In the genomic region with DNA sequence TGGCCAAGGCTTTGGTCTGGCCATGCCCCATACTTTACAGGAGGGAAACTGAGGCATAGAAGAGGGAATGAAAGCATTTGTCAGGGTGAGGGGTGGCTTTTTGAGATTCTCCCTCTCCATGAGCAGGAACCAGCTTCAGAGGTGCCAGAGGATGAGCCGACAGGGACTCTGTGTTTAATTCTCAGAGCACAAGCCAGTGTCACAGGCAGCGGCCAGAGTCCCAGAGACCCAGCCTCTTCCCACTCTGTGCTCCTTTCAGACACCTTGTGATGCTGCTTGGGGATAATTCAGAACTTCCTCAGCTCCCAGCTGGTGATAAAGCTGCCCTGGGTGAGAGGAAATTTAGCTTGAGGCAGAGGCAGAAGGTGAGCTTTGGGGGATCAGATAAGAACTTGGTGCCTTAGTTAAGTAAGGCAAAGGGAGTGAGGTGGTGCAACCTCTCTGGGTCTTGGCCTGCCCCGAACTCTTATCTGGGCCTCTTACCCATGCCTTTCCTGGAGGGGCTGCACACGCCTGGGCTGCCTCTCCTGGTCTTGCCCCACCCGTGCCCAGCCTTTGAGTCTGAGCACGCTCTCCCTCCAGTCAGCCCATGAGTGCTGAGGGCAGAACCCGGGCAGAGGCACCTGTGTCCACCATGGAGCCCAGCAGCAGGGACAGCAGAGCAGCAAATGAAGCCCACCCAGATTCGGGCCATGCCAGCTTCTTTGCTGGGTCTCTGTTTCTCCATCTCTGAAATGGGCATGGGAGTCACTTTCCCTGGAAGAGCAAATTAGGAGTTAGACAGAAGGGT, we compare ENCODE assay signal across 14 cellular contexts.
A peak's percentile ranks its signal among the peaks of the same experiment; 100 is the strongest.
DNase-seq lines count a peak whose midpoint lies in the region; ATAC-seq and TF ChIP-seq lines count a peak whose summit lies in the region.
"Had no signal": no experiment of that assay in that cellular context is flagged by ENCODE, and none has a peak within 500 bp of the region (broad histone marks: within the 10 kb centered on the region; RNA-seq: fewer than 3 reads in every experiment).

No MANE protein-coding gene starts in this region.

- TF ChIP-seq EP300 in suprapubic skin (IDR thresholded peaks at IDR 0.05): no peak

- no peaks in the 10 kb centered on the region for H3K27me3 Mint-ChIP-seq in activated T-helper 1 cell treated with anti-CD3 and anti-CD28 coated beads, Interleukin-12 subunit alpha, Interleukin-12 subunit beta, Interleukin-2, Interleukin-4 antibody, amounts not matched to agents 30 ng/mL and 10 ng/mL and 1 ng/mL, durations not matched to agents 14 hours and 24 hours and 36 hours (ENCODE audit: insufficient read depth)

- no peak overlapping the region for H2BK12ac ChIP-seq in neuronal stem cell (ENCODE audit: low read length)

- H3K27me3 ChIP-seq in H7 (ENCODE audit: control insufficient read depth, insufficient read depth, low read length) (no peaks in the 10 kb centered on the region; the same call in 1 of the 2 replicates), neuronal stem cell (ENCODE audit: control insufficient read depth in 3 of 3, insufficient read depth in 3 of 3, low read depth in 1 of 3, low read length in 3 of 3) (no peaks in the 10 kb centered on the region), suprapubic skin (peaks cover 48% of the 10 kb centered on the region)

- ATAC-seq in HG03457 (IDR thresholded peaks at IDR 0.05; ENCODE audit: unreplicated experiment): no peak
- ATAC-seq: GM12878 had no signal

- H3K18ac ChIP-seq in neuronal stem cell (ENCODE audit: low read length): no peak overlapping the region

- H3K27ac Mint-ChIP-seq in activated T-helper 1 cell treated with anti-CD3 and anti-CD28 coated beads, Interleukin-12 subunit alpha, Interleukin-12 subunit beta, Interleukin-2, Interleukin-4 antibody, amounts not matched to agents 30 ng/mL and 10 ng/mL and 1 ng/mL, durations not matched to agents 14 hours and 24 hours and 36 hours: no peak overlapping the region
- H3K27ac Mint-ChIP-seq: B cell; CD4-positive, alpha-beta T cell had no signal

- TF ChIP-seq CTCF in coronary artery (IDR thresholded peaks at IDR 0.05) (no peak), suprapubic skin (IDR thresholded peaks at IDR 0.05) (no peak)

- H3K36me3 ChIP-seq in H7 (replicated peaks; ENCODE audit: control insufficient read depth, insufficient read depth, low read length) (no peaks in the 10 kb centered on the region), neuronal stem cell (replicated peaks in 1 of 2; ENCODE audit: control insufficient read depth in 2 of 2, insufficient read depth in 2 of 2, low read length in 2 of 2) (no peaks in the 10 kb centered on the region), suprapubic skin (no peaks in the 10 kb centered on the region)

- H3K14ac ChIP-seq in neuronal stem cell (ENCODE audit: low read length): no peak overlapping the region

- H3K79me1 ChIP-seq in neuronal stem cell (ENCODE audit: low read depth, low read length): no peaks in the 10 kb centered on the region

- H3K4ac ChIP-seq in neuronal stem cell (ENCODE audit: low read length): no peak overlapping the region

- no peaks in the 10 kb centered on the region for H3K4me1 Mint-ChIP-seq in activated T-helper 1 cell treated with anti-CD3 and anti-CD28 coated beads, Interleukin-12 subunit alpha, Interleukin-12 subunit beta, Interleukin-2, Interleukin-4 antibody, amounts not matched to agents 30 ng/mL and 10 ng/mL and 1 ng/mL, durations not matched to agents 14 hours and 24 hours and 36 hours (ENCODE audit: low read depth)
- H3K4me1 Mint-ChIP-seq: B cell had no signal

- H3K9me3 Mint-ChIP-seq in activated T-helper 1 cell treated with anti-CD3 and anti-CD28 coated beads, Interleukin-12 subunit alpha, Interleukin-12 subunit beta, Interleukin-2, Interleukin-4 antibody, amounts not matched to agents 30 ng/mL and 10 ng/mL and 1 ng/mL, durations not matched to agents 14 hours and 24 hours and 36 hours: peaks cover 4% of the 10 kb centered on the region
- H3K9me3 Mint-ChIP-seq: CD4-positive, alpha-beta T cell had no signal

- no CpG with 5 or more reads among the region's 8 CpGs for WGBS in neuronal stem cell (ENCODE audit: extremely low coverage in 2 of 2, insufficient read length in 2 of 2, insufficient replicate concordance in 1 of 2), 2 donors
- WGBS in suprapubic skin: 83% methylated on average over 7 of the region's 8 CpGs

- H4K91ac ChIP-seq in neuronal stem cell (ENCODE audit: low read depth, low read length, poor library complexity): no peak overlapping the region

- H3K27ac ChIP-seq in coronary artery: no peak overlapping the region
- no peak overlapping the region for H3K27ac ChIP-seq in neuronal stem cell (replicated peaks; ENCODE audit: low read length)
- no peak overlapping the region for H3K27ac ChIP-seq in suprapubic skin
- H3K27ac ChIP-seq: HL-60 had no signal

- H3K4me3 Mint-ChIP-seq in activated T-helper 1 cell treated with anti-CD3 and anti-CD28 coated beads, Interleukin-12 subunit alpha, Interleukin-12 subunit beta, Interleukin-2, Interleukin-4 antibody, amounts not matched to agents 30 ng/mL and 10 ng/mL and 1 ng/mL, durations not matched to agents 14 hours and 24 hours and 36 hours: no peak overlapping the region
- H3K4me3 Mint-ChIP-seq: B cell; CD4-positive, alpha-beta T cell had no signal

- TF ChIP-seq POLR2A in suprapubic skin (IDR thresholded peaks at IDR 0.05): no peak

- H2BK15ac ChIP-seq in neuronal stem cell (ENCODE audit: low read length): no peak overlapping the region

- H3K9me3 ChIP-seq in neuronal stem cell (replicated peaks in 1 of 2; ENCODE audit: control insufficient read depth in 2 of 2, insufficient read depth in 1 of 2, low read depth in 1 of 2, low read length in 2 of 2): no peaks in the 10 kb centered on the region
- no peaks in the 10 kb centered on the region for H3K9me3 ChIP-seq in suprapubic skin

- no peak overlapping the region for H2AFZ ChIP-seq in neuronal stem cell (ENCODE audit: low read length)

- H4K8ac ChIP-seq in neuronal stem cell (ENCODE audit: low read depth, low read length): no peak overlapping the region

- no peak overlapping the region for H3K9ac ChIP-seq in neuronal stem cell (ENCODE audit: low read depth, low read length, poor library complexity)

- no peaks in the 10 kb centered on the region for H3K36me3 Mint-ChIP-seq in activated T-helper 1 cell treated with anti-CD3 and anti-CD28 coated beads, Interleukin-12 subunit alpha, Interleukin-12 subunit beta, Interleukin-2, Interleukin-4 antibody, amounts not matched to agents 30 ng/mL and 10 ng/mL and 1 ng/mL, durations not matched to agents 14 hours and 24 hours and 36 hours (ENCODE audit: low read depth)

- peak; percentile 10 for DNase-seq in H7
- peak; percentile 53 for DNase-seq in coronary artery (ENCODE audit: low spot score)
- no peak for DNase-seq in neuronal stem cell (ENCODE audit: low spot score)
- DNase-seq in suprapubic skin (ENCODE audit: low spot score in 2 of 2): peak; percentile 32 to 35
- no peak for DNase-seq in activated T-helper 1 cell treated with anti-CD3 and anti-CD28 coated beads, Interleukin-12 subunit alpha, Interleukin-12 subunit beta, Interleukin-2, Interleukin-4 antibody, amounts not matched to agents 30 ng/mL and 10 ng/mL and 1 ng/mL, durations not matched to agents 14 hours and 24 hours and 36 hours (ENCODE audit: low spot score)
- DNase-seq in NCI-H1092 (lab: John Stamatoyannopoulos, UW): no peak
- DNase-seq: C1 segment of cervical spinal cord; Calu3; CD4-positive, alpha-beta T cell; DMS79 had no signal

- no peak overlapping the region for H3K4me3 ChIP-seq in H7 (ENCODE audit: insufficient read depth, low read depth, low read length)
- no peak overlapping the region for H3K4me3 ChIP-seq in coronary artery
- no peak overlapping the region for H3K4me3 ChIP-seq in neuronal stem cell (ENCODE audit: low read length in 2 of 2)
- H3K4me3 ChIP-seq in suprapubic skin: no peak overlapping the region
- H3K4me3 ChIP-seq: GM12878 had no signal

- H2BK5ac ChIP-seq in neuronal stem cell (ENCODE audit: low read length): no peak overlapping the region

- H3K4me2 ChIP-seq in neuronal stem cell (ENCODE audit: insufficient read depth, low read length, poor library complexity, severe bottlenecking): no peak overlapping the region

- H2AK5ac ChIP-seq in neuronal stem cell (ENCODE audit: low read depth, low read length): peak overlapping the region; percentile 42

- H2BK120ac ChIP-seq in neuronal stem cell (ENCODE audit: low read depth, low read length): peak overlapping the region; percentile 82

- no peak overlapping the region for H3K23ac ChIP-seq in neuronal stem cell (ENCODE audit: low read depth, low read length, poor library complexity)

- intact Hi-C loops in activated T-helper 1 cell treated with anti-CD3 and anti-CD28 coated beads, Interleukin-12 subunit alpha, Interleukin-12 subunit beta, Interleukin-2, Interleukin-4 antibody, amounts not matched to agents 30 ng/mL and 10 ng/mL and 1 ng/mL, durations not matched to agents 14 hours and 24 hours and 36 hours (cut with micrococcal nuclease): no loop called here

- H3K4me1 ChIP-seq in neuronal stem cell (ENCODE audit: control insufficient read depth in 2 of 2, insufficient read depth in 1 of 2, low read depth in 1 of 2, low read length in 2 of 2) (peaks cover 0 to 3% of the 10 kb centered on the region in 2 donors), suprapubic skin (no peaks in the 10 kb centered on the region)

Comparison
In these comparisons a context has a peak if more than half of its experiments do, and no peak if none do; other contexts are left out.
1. DNase-seq: peak in H7 (single experiment), coronary artery (single experiment) and suprapubic skin (2 of 2); none in neuronal stem cell (single experiment), activated T-helper 1 cell treated with anti-CD3 and anti-CD28 coated beads, Interleukin-12 subunit alpha, Interleukin-12 subunit beta, Interleukin-2, Interleukin-4 antibody, amounts not matched to agents 30 ng/mL and 10 ng/mL and 1 ng/mL, durations not matched to agents 14 hours and 24 hours and 36 hours (single experiment) and NCI-H1092 (single experiment).